9 cellular contexts compared by ENCODE assay signal in genomic region chr9:121206516-121207370, GRCh38. TPM values are rescaled to one million over a fixed set of nuclear protein-coding genes. Genes with fewer than 3 reads are reported as not detected.
A peak's percentile ranks its signal among the peaks of the same experiment; 100 is the strongest.
DNase-seq lines count a peak whose midpoint lies in the region; ATAC-seq and TF ChIP-seq lines count a peak whose summit lies in the region.
"Had no signal": no experiment of that assay in that cellular context is flagged by ENCODE, and none has a peak within 500 bp of the region (broad histone marks: within the 10 kb centered on the region; RNA-seq: fewer than 3 reads in every experiment).

No MANE protein-coding gene starts in this region.

- ATAC-seq in GM19328 (IDR thresholded peaks at IDR 0.05; ENCODE audit: unreplicated experiment) (peak; percentile 35), HG03095 (IDR thresholded peaks at IDR 0.05; ENCODE audit: unreplicated experiment) (peak; percentile 27)

- TF ChIP-seq CTCF in DOHH2 (IDR thresholded peaks at IDR 0.05; ENCODE audit: low read depth, low read length, poor library complexity, severe bottlenecking) (no peak), ovary (IDR thresholded peaks at IDR 0.05) (no peak)

- TF ChIP-seq POLR2A in ovary (IDR thresholded peaks at IDR 0.05): no peak

- no peaks in the 10 kb centered on the region for H4K20me1 ChIP-seq in DOHH2 (ENCODE audit: control insufficient read depth, insufficient read depth, low read depth, low read length)

- no peaks in the 10 kb centered on the region for H3K9me2 ChIP-seq in DOHH2 (replicated peaks; ENCODE audit: control insufficient read depth, low read length)

- peak; percentile 84 for DNase-seq in astrocyte of the hippocampus (ENCODE audit: low read depth, low spot score)
- no peak for DNase-seq in middle frontal gyrus (ENCODE audit: extremely low spot score, low spot score)
- no peak for DNase-seq in amniotic stem cell (lab: John Stamatoyannopoulos, UW)
- DNase-seq in activated CD4-positive, alpha-beta T cell treated with anti-CD3 and anti-CD28 coated beads for 48 hours: no peak
- DNase-seq in ovary: no peak

- H3K9me3 ChIP-seq in DOHH2 (ENCODE audit: control insufficient read depth, insufficient read depth, low read length) (no peaks in the 10 kb centered on the region), ovary (no peaks in the 10 kb centered on the region)
- H3K9me3 ChIP-seq: thoracic aorta had no signal

- TF ChIP-seq EP300 in ovary (IDR thresholded peaks at IDR 0.05): no peak

- H3K27me3 ChIP-seq in DOHH2 (ENCODE audit: control insufficient read depth, low read length): no peaks in the 10 kb centered on the region
- no peaks in the 10 kb centered on the region for H3K27me3 ChIP-seq in ovary

- intact Hi-C loops in ovary (cut with DNase I): no loop called here

- H3K27ac ChIP-seq in DOHH2 (ENCODE audit: low read depth, low read length) (peak overlapping the region; percentile 90), ovary (no peak overlapping the region)
- H3K27ac ChIP-seq: thoracic aorta had no signal

- peaks cover 7% of the 10 kb centered on the region for H3K36me3 ChIP-seq in DOHH2 (ENCODE audit: control insufficient read depth, low read length)
- H3K36me3 ChIP-seq in ovary: no peaks in the 10 kb centered on the region
- H3K36me3 ChIP-seq: thoracic aorta had no signal

- 51 to 55% (median 51%) methylated on average over 8 of the region's 8 CpGs for WGBS in ovary, 3 donors

- H3K4me2 ChIP-seq in DOHH2 (ENCODE audit: low read length): peak overlapping the region; percentile 69

- peak overlapping the region; percentile 64 for H3K4me3 ChIP-seq in DOHH2 (ENCODE audit: low read length)
- H3K4me3 ChIP-seq in ovary: no peak overlapping the region
- H3K4me3 ChIP-seq: thoracic aorta had no signal

- peaks cover 22% of the 10 kb centered on the region for H3K79me2 ChIP-seq in DOHH2 (ENCODE audit: control insufficient read depth, low read length)

- H3K4me1 ChIP-seq in DOHH2 (ENCODE audit: control insufficient read depth, low read length) (peaks cover 67% of the 10 kb centered on the region), ovary (ENCODE audit: insufficient read depth) (no peaks in the 10 kb centered on the region)

- peaks cover 13% of the 10 kb centered on the region for H3F3A ChIP-seq in DOHH2 (ENCODE audit: control insufficient read depth, insufficient read depth)

RNA-seq across cellular contexts. Expression of gene RAB14, which starts 5.1 kb away (rescaled TPM):
- total RNA-seq in ovary: 10 to 100 TPM; 22.9 to 64.4 (median 57.1) TPM
- 10 to 100 TPM; 27.0 to 96.6 TPM for polyA plus RNA-seq in ovary
